9 cellular contexts compared by ENCODE assay signal in genomic region chr2:44120428-44120827, GRCh38. TPM values are rescaled to one million over a fixed set of nuclear protein-coding genes. Genes with fewer than 3 reads are reported as not detected.
DNase-seq lines count a peak whose midpoint lies in the region; ATAC-seq and TF ChIP-seq lines count a peak whose summit lies in the region.
"Had no signal": no experiment of that assay in that cellular context is flagged by ENCODE, and none has a peak within 500 bp of the region (broad histone marks: within the 10 kb centered on the region; RNA-seq: fewer than 3 reads in every experiment).

No MANE protein-coding gene starts in this region.

- no peak overlapping the region for H3K4me3 ChIP-seq in mammary epithelial cell (replicated peaks in 1 of 3; ENCODE audit: insufficient read depth in 1 of 3, low read depth in 2 of 3, low read length in 3 of 3)
- H3K4me3 ChIP-seq: body of pancreas had no signal

- BruUV-seq in mammary epithelial cell (replicated peaks; lab: Mats Ljungman, UMichigan), result no TSS peak

- 5% methylated on average over 2 of the region's 2 CpGs for WGBS in mammary epithelial cell (ENCODE audit: low coverage, missing lambda C conversion rate)

- CTCF ChIA-PET in mammary epithelial cell (lab: Charles Lee; ENCODE audit: low non-redundant PET), result no interaction called here

- peak; percentile 93 for ATAC-seq in stimulated activated naive CD8-positive, alpha-beta T cell treated with anti-CD3 and anti-CD28 coated beads, Interleukin-15, Interleukin-2, amounts not matched to agents 100 U/mL and 50 U/mL, for 24 hours
- no peak for ATAC-seq in HG02970 (IDR thresholded peaks at IDR 0.05; ENCODE audit: low FRiP score, unreplicated experiment)
- ATAC-seq: body of pancreas had no signal

- DNase-seq in activated CD8-positive, alpha-beta memory T cell treated with anti-CD3 and anti-CD28 coated beads, Interleukin-2, amount 50 U/mL, for 1 hour (ENCODE audit: extremely low read depth), result peak; percentile 4
- no peak for DNase-seq in activated CD8-positive, alpha-beta memory T cell treated with anti-CD3 and anti-CD28 coated beads, Interleukin-2, amount 50 U/mL, for 48 hours
- DNase-seq in SK-MEL-5 (ENCODE audit: low read depth, low spot score), result peak; percentile 24
- DNase-seq in mammary epithelial cell, result peak; percentile 86
- DNase-seq in stimulated activated naive CD8-positive, alpha-beta T cell treated with anti-CD3 and anti-CD28 coated beads, Interleukin-15, Interleukin-2, amounts not matched to agents 100 U/mL and 50 U/mL, for 24 hours, result peak; percentile 9
- no peak for DNase-seq in NCI-H2227 (lab: John Stamatoyannopoulos, UW; ENCODE audit: unreplicated experiment)
- DNase-seq in effector CD4-positive, alpha-beta T cell, result no peak
- DNase-seq: body of pancreas had no signal

- no peak overlapping the region for H3K9ac ChIP-seq in mammary epithelial cell (ENCODE audit: insufficient read depth, low read length)

- no peak overlapping the region for H2AFZ ChIP-seq in mammary epithelial cell (ENCODE audit: low read depth, low read length)

- H3K79me2 ChIP-seq in mammary epithelial cell (ENCODE audit: insufficient read depth, low read length), result no peaks in the 10 kb centered on the region

- intact Hi-C loops in mammary epithelial cell (cut with micrococcal nuclease), result loop anchor here (2.0 kb wide), 1 partner anchor 48 kb away; the partner anchor contains the start of gene PPM1B

- H3K27ac ChIP-seq in mammary epithelial cell (ENCODE audit: insufficient read depth, low read depth, low read length), result no peak overlapping the region
- H3K27ac ChIP-seq: body of pancreas had no signal

- peaks cover 9% of the 10 kb centered on the region for H3K4me1 ChIP-seq in mammary epithelial cell (ENCODE audit: insufficient read depth, low read length)
- H3K4me1 ChIP-seq: body of pancreas had no signal

- no peaks in the 10 kb centered on the region for H4K20me1 ChIP-seq in mammary epithelial cell (ENCODE audit: insufficient read depth, low read length)

- peak overlapping the region; percentile 15 for H3K4me2 ChIP-seq in mammary epithelial cell (ENCODE audit: insufficient read depth, low read depth, low read length)

- dilution Hi-C loops in mammary epithelial cell (cut with HindIII; ENCODE audit: low sequenced_read_pairs), result no loop called here

- TF ChIP-seq CTCF in mammary epithelial cell (conservative IDR thresholded peaks at IDR 0.05 in 1 of 2, IDR thresholded peaks at IDR 0.05 in 1 of 2; ENCODE audit: extremely low read depth in 1 of 2, insufficient read depth in 1 of 2, low read depth in 1 of 2, low read length in 2 of 2), result no peak

- in situ Hi-C loops in SK-MEL-5 (cut with HindIII; ENCODE audit: low pct_unique_long_range_greater_than_20kb, low sequenced_read_pairs) (no loop called here), mammary epithelial cell (cut with MboI; ENCODE audit: low sequenced_read_pairs in 2 of 2) (no loop called here)

- no peaks in the 10 kb centered on the region for H3K36me3 ChIP-seq in mammary epithelial cell (ENCODE audit: insufficient read depth, low read length)

- no peaks in the 10 kb centered on the region for H3K9me3 ChIP-seq in mammary epithelial cell (replicated peaks; ENCODE audit: insufficient read depth, low read length)
- H3K9me3 ChIP-seq: body of pancreas had no signal

- H3K27me3 ChIP-seq in mammary epithelial cell (ENCODE audit: insufficient read depth, low read length), result no peaks in the 10 kb centered on the region
- H3K27me3 ChIP-seq: body of pancreas had no signal

RNA-seq across cellular contexts. Expression of gene PPM1B, which starts 48.2 kb away (rescaled TPM):
- total RNA-seq in SK-MEL-5 (2014; rRNA removed; shearing (Covaris generic)), result 25.2 and 30.4 TPM in 2 replicates
- polyA plus RNA-seq in SK-MEL-5 (2015; cell fraction: cytosol; rRNA removed), result 32.7 and 33.5 TPM in 2 replicates
- polyA plus RNA-seq in SK-MEL-5 (2015; cell fraction: nucleus; rRNA removed), result 15.4 and 23.3 TPM in 2 replicates
- total RNA-seq in mammary epithelial cell, result 10 to 100 TPM; 19.0 to 34.0 TPM
- polyA plus RNA-seq in mammary epithelial cell, result 9.7 TPM
- polyA minus RNA-seq in mammary epithelial cell, result 31.6 TPM

Comparison
In these comparisons a context has a peak if more than half of its experiments do, and no peak if none do; other contexts are left out.
1. DNase-seq: peak in activated CD8-positive, alpha-beta memory T cell treated with anti-CD3 and anti-CD28 coated beads, Interleukin-2, amount 50 U/mL, for 1 hour (single experiment), SK-MEL-5 (single experiment), mammary epithelial cell (single experiment) and stimulated activated naive CD8-positive, alpha-beta T cell treated with anti-CD3 and anti-CD28 coated beads, Interleukin-15, Interleukin-2, amounts not matched to agents 100 U/mL and 50 U/mL, for 24 hours (single experiment); none in activated CD8-positive, alpha-beta memory T cell treated with anti-CD3 and anti-CD28 coated beads, Interleukin-2, amount 50 U/mL, for 48 hours (single experiment), NCI-H2227 (single experiment) and effector CD4-positive, alpha-beta T cell (single experiment).